21 cellular contexts compared by ENCODE assay signal in genomic region chr2:217418544-217418943, GRCh38.
DNase-seq lines count a peak whose midpoint lies in the region; ATAC-seq and TF ChIP-seq lines count a peak whose summit lies in the region.
"Had no signal": no experiment of that assay in that cellular context is flagged by ENCODE, and none has a peak within 500 bp of the region (broad histone marks: within the 10 kb centered on the region; RNA-seq: fewer than 3 reads in every experiment).

No MANE protein-coding gene starts in this region.

- no peak overlapping the region for H3K4me3 ChIP-seq in hepatocyte
- no peak overlapping the region for H3K4me3 ChIP-seq in stomach smooth muscle (ENCODE audit: low read length in 2 of 2)
- no peak overlapping the region for H3K4me3 ChIP-seq in WERI-Rb-1 (ENCODE audit: low read depth, low read length)
- H3K4me3 ChIP-seq: BLaER1 treated with 17β-estradiol and CSF1 and Interleukin-3, amounts not matched to agents 10 nM and 100 nM; GM12878; GM23338 had no signal

- no peaks in the 10 kb centered on the region for H3K4me1 Mint-ChIP-seq in activated CD4-positive, alpha-beta T cell treated with anti-CD3 and anti-CD28 coated beads, Interleukin-2, amount 10 ng/mL, durations not matched to agents 24 days and 14 days
- H3K4me1 Mint-ChIP-seq: CD8-positive, alpha-beta memory T cell; GM23338 had no signal

- H3K36me3 Mint-ChIP-seq in activated CD4-positive, alpha-beta T cell treated with anti-CD3 and anti-CD28 coated beads, Interleukin-2, amount 10 ng/mL, durations not matched to agents 24 days and 14 days (ENCODE audit: low read depth) = no peaks in the 10 kb centered on the region

- intact Hi-C loops in left cardiac atrium (cut with DNase I) (no loop called here), left ventricle myocardium superior (cut with micrococcal nuclease) (no loop called here)
- intact Hi-C loops in activated CD4-positive, alpha-beta T cell treated with anti-CD3 and anti-CD28 coated beads, Interleukin-2, amount 10 ng/mL, durations not matched to agents 24 days and 14 days (cut with micrococcal nuclease) = no loop called here

- no peak overlapping the region for H3K9ac ChIP-seq in stomach smooth muscle (ENCODE audit: low read length in 2 of 2)
- H3K9ac ChIP-seq: BLaER1 treated with 17β-estradiol and CSF1 and Interleukin-3, amounts not matched to agents 10 nM and 100 nM; KMS-11 had no signal

- no peaks in the 10 kb centered on the region for H3K79me2 ChIP-seq in hepatocyte

- H3K27ac Mint-ChIP-seq in activated CD4-positive, alpha-beta T cell treated with anti-CD3 and anti-CD28 coated beads, Interleukin-2, amount 10 ng/mL, durations not matched to agents 24 days and 14 days = no peak overlapping the region
- H3K27ac Mint-ChIP-seq: CD8-positive, alpha-beta memory T cell; GM23338 had no signal

- no peaks in the 10 kb centered on the region for H3K9me2 ChIP-seq in hepatocyte (replicated peaks; ENCODE audit: insufficient read depth)

- H3K9me3 ChIP-seq in hepatocyte (ENCODE audit: low read depth) = no peaks in the 10 kb centered on the region
- no peaks in the 10 kb centered on the region for H3K9me3 ChIP-seq in stomach smooth muscle (ENCODE audit: control insufficient read depth in 2 of 2, low read length in 2 of 2)
- H3K9me3 ChIP-seq in WERI-Rb-1 (ENCODE audit: severe bottlenecking) = no peaks in the 10 kb centered on the region
- H3K9me3 ChIP-seq: BLaER1 treated with 17β-estradiol and CSF1 and Interleukin-3, amounts not matched to agents 10 nM and 100 nM had no signal

- H3K4me1 ChIP-seq in hepatocyte (ENCODE audit: insufficient read depth) = peaks cover 13% of the 10 kb centered on the region
- peaks cover 16% of the 10 kb centered on the region for H3K4me1 ChIP-seq in stomach smooth muscle (ENCODE audit: control insufficient read depth, insufficient read depth, low read length)

- TF ChIP-seq CTCF in hepatocyte (IDR thresholded peaks at IDR 0.05; ENCODE audit: poor library complexity) (no peak), WERI-Rb-1 (IDR thresholded peaks at IDR 0.05; ENCODE audit: low read depth, low read length) (no peak)

- no peak overlapping the region for H2AFZ ChIP-seq in hepatocyte
- H2AFZ ChIP-seq: GM23338 had no signal

- no peak overlapping the region for H3K4me2 ChIP-seq in hepatocyte
- H3K4me2 ChIP-seq: BLaER1 treated with 17β-estradiol and CSF1 and Interleukin-3, amounts not matched to agents 10 nM and 100 nM; GM23338; KMS-11 had no signal

- H3K27me3 Mint-ChIP-seq in activated CD4-positive, alpha-beta T cell treated with anti-CD3 and anti-CD28 coated beads, Interleukin-2, amount 10 ng/mL, durations not matched to agents 24 days and 14 days = peaks cover 2% of the 10 kb centered on the region

- WGBS in hepatocyte (ENCODE audit: low lambda C conversion rate, missing lambda C conversion rate) = 77% methylated on average over 3 of the region's 3 CpGs

- H3K9me3 Mint-ChIP-seq in activated CD4-positive, alpha-beta T cell treated with anti-CD3 and anti-CD28 coated beads, Interleukin-2, amount 10 ng/mL, durations not matched to agents 24 days and 14 days = no peaks in the 10 kb centered on the region
- H3K9me3 Mint-ChIP-seq: GM23338 had no signal

- H3K27me3 ChIP-seq in hepatocyte (no peaks in the 10 kb centered on the region), stomach smooth muscle (ENCODE audit: control insufficient read depth in 1 of 2, insufficient read depth in 2 of 2, low read length in 2 of 2) (no peaks in the 10 kb centered on the region), WERI-Rb-1 (ENCODE audit: insufficient read depth, low read depth, severe bottlenecking) (no peaks in the 10 kb centered on the region)

- no peak overlapping the region for H3K4me3 Mint-ChIP-seq in activated CD4-positive, alpha-beta T cell treated with anti-CD3 and anti-CD28 coated beads, Interleukin-2, amount 10 ng/mL, durations not matched to agents 24 days and 14 days
- H3K4me3 Mint-ChIP-seq: CD8-positive, alpha-beta memory T cell; GM23338 had no signal

- ATAC-seq in left cardiac atrium (peak; percentile 66 to 77), left ventricle myocardium superior (no peak)
- ATAC-seq: GM23338, HCT116 had no signal

- peak overlapping the region; percentile 20 for H3K27ac ChIP-seq in hepatocyte
- peak overlapping the region; percentile 18 for H3K27ac ChIP-seq in stomach smooth muscle (ENCODE audit: low read length)
- H3K27ac ChIP-seq in WERI-Rb-1 = no peak overlapping the region
- H3K27ac ChIP-seq: BLaER1 treated with 17β-estradiol and CSF1 and Interleukin-3, amounts not matched to agents 10 nM and 100 nM; KMS-11 had no signal

- H4K20me1 ChIP-seq in hepatocyte (ENCODE audit: insufficient read depth, poor library complexity, severe bottlenecking) = no peaks in the 10 kb centered on the region
- H4K20me1 ChIP-seq: BLaER1 treated with 17β-estradiol and CSF1 and Interleukin-3, amounts not matched to agents 10 nM and 100 nM had no signal

- DNase-seq in left cardiac atrium (no peak), left ventricle myocardium superior (no peak), hepatocyte (ENCODE audit: low spot score) (no peak), WERI-Rb-1 (no peak), 8988T (no peak)
- DNase-seq in activated CD4-positive, alpha-beta T cell treated with anti-CD3 and anti-CD28 coated beads, Interleukin-2, amount 10 ng/mL, durations not matched to agents 24 days and 14 days = no peak
- no peak for DNase-seq in activated naive CD4-positive, alpha-beta T cell treated with Interleukin-2 at 50 U/mL for 16 hours
- DNase-seq: CD8-positive, alpha-beta memory T cell; DND-41; NCI-H1092; NCI-H146; NCI-H2081 treated with DMSO at 0.1 percent for 48 hours; NCI-H510A; NCI-H774; RPMI8226 had no signal

- H3K36me3 ChIP-seq in hepatocyte (replicated peaks; ENCODE audit: insufficient read depth, low read depth) (no peaks in the 10 kb centered on the region), stomach smooth muscle (ENCODE audit: control insufficient read depth in 2 of 2, insufficient read depth in 2 of 2, low read length in 2 of 2) (no peaks in the 10 kb centered on the region), WERI-Rb-1 (no peaks in the 10 kb centered on the region)
- H3K36me3 ChIP-seq: BLaER1 treated with 17β-estradiol and CSF1 and Interleukin-3, amounts not matched to agents 10 nM and 100 nM had no signal
